12 cellular contexts compared by ENCODE assay signal in genomic region chr6:141309295-141309694, GRCh38.
DNase-seq lines count a peak whose midpoint lies in the region; ATAC-seq, FAIRE-seq and TF ChIP-seq lines count a peak whose summit lies in the region.
"Had no signal": no experiment of that assay in that cellular context is flagged by ENCODE, and none has a peak within 500 bp of the region (broad histone marks: within the 10 kb centered on the region; RNA-seq: fewer than 3 reads in every experiment).

No MANE protein-coding gene starts in this region.

- no peaks in the 10 kb centered on the region for H3K27me3 ChIP-seq in SK-N-SH (ENCODE audit: insufficient read depth)
- no peaks in the 10 kb centered on the region for H3K27me3 ChIP-seq in OCI-LY1 (ENCODE audit: insufficient read depth, low read length)
- H3K27me3 ChIP-seq in uterus = no peaks in the 10 kb centered on the region

- POLR2A ChIA-PET in SK-N-SH (lab: Yijun Ruan, JAX) = no interaction called here

- TF ChIP-seq EP300 in SK-N-SH (IDR thresholded peaks at IDR 0.05; ENCODE audit: borderline replicate concordance in 1 of 2, low read depth in 1 of 2, low read length in 1 of 2) = no peak

- no peaks in the 10 kb centered on the region for H3K4me1 Mint-ChIP-seq in immature natural killer cell
- H3K4me1 Mint-ChIP-seq: activated CD4-positive, alpha-beta T cell treated with anti-CD3 and anti-CD28 coated beads, Interleukin-2, amount 10 ng/mL, durations not matched to agents 24 days and 14 days had no signal

- H4K20me1 ChIP-seq in SK-N-SH (ENCODE audit: insufficient read depth) (no peaks in the 10 kb centered on the region), OCI-LY1 (ENCODE audit: insufficient read depth, low read length) (no peaks in the 10 kb centered on the region)

- no peak overlapping the region for H3K4me3 ChIP-seq in SK-N-SH (ENCODE audit: low read depth in 2 of 2, low read length in 1 of 2)
- no peak overlapping the region for H3K4me3 ChIP-seq in OCI-LY1 (ENCODE audit: low read depth, low read length, poor library complexity, severe bottlenecking)
- H3K4me3 ChIP-seq in uterus = no peak overlapping the region

- no peak overlapping the region for H3K27ac Mint-ChIP-seq in immature natural killer cell
- H3K27ac Mint-ChIP-seq: activated CD4-positive, alpha-beta T cell treated with anti-CD3 and anti-CD28 coated beads, Interleukin-2, amount 10 ng/mL, durations not matched to agents 24 days and 14 days; stimulated activated naive B cell treated with anti-CD40 and anti-IgM and Interleukin-4, amounts not matched to agents 10 μg/mL and 1 μg/mL and 100 μg/mL, for 72 hours had no signal

- no peaks in the 10 kb centered on the region for H3K36me3 Mint-ChIP-seq in immature natural killer cell
- H3K36me3 Mint-ChIP-seq: stimulated activated naive B cell treated with anti-CD40 and anti-IgM and Interleukin-4, amounts not matched to agents 10 μg/mL and 1 μg/mL and 100 μg/mL, for 72 hours had no signal

- FAIRE-seq in frontal cortex (lab: Jason Lieb, UNC) = no peak
- FAIRE-seq in urothelium cell line (lab: Jason Lieb, UNC) = no peak
- FAIRE-seq: colon had no signal

- H2AFZ ChIP-seq in SK-N-SH (ENCODE audit: low read depth) (no peak overlapping the region), OCI-LY1 (ENCODE audit: low read length) (no peak overlapping the region)

- peaks cover 0 to 3% (median 2%) of the 10 kb centered on the region in 3 donors for H3K27me3 Mint-ChIP-seq in immature natural killer cell (ENCODE audit: low read depth in 3 of 3)
- H3K27me3 Mint-ChIP-seq: activated CD4-positive, alpha-beta T cell treated with anti-CD3 and anti-CD28 coated beads, Interleukin-2, amount 10 ng/mL, durations not matched to agents 24 days and 14 days; stimulated activated naive B cell treated with anti-CD40 and anti-IgM and Interleukin-4, amounts not matched to agents 10 μg/mL and 1 μg/mL and 100 μg/mL, for 72 hours had no signal

- peak; percentile 13; the same call in 1 of the 2 replicates for TF ChIP-seq RAD21 in SK-N-SH (IDR thresholded peaks at IDR 0.05; ENCODE audit: low read length)

- no peak for TF ChIP-seq POLR2A in uterus (IDR thresholded peaks at IDR 0.05)

- H3K27ac ChIP-seq in SK-N-SH (ENCODE audit: low read depth in 2 of 2, low read length in 1 of 2) (no peak overlapping the region), OCI-LY1 (ENCODE audit: low read depth, low read length, poor library complexity, severe bottlenecking) (no peak overlapping the region), uterus (no peak overlapping the region)

- H3K36me3 ChIP-seq in SK-N-SH (replicated peaks in 1 of 2; ENCODE audit: control insufficient read depth in 1 of 2, insufficient read depth in 2 of 2, low read length in 1 of 2) = no peaks in the 10 kb centered on the region
- no peaks in the 10 kb centered on the region for H3K36me3 ChIP-seq in OCI-LY1 (ENCODE audit: insufficient read depth, low read length)
- H3K36me3 ChIP-seq in uterus = no peaks in the 10 kb centered on the region

- TF ChIP-seq CTCF in SK-N-SH (IDR thresholded peaks at IDR 0.05) (no peak), OCI-LY1 (IDR thresholded peaks at IDR 0.05; ENCODE audit: low read length) (peak; percentile 61), uterus (IDR thresholded peaks at IDR 0.05) (no peak)

- no peaks in the 10 kb centered on the region; the same call in 1 of the 2 replicates for H3K9me3 ChIP-seq in SK-N-SH
- H3K9me3 ChIP-seq in OCI-LY1 (ENCODE audit: low read length) = no peaks in the 10 kb centered on the region
- H3K9me3 ChIP-seq in uterus = no peaks in the 10 kb centered on the region

- CTCF ChIA-PET in SK-N-SH (lab: Yijun Ruan, JAX) = no interaction called here

- H3K9ac ChIP-seq in SK-N-SH = no peak overlapping the region
- H3K9ac ChIP-seq in OCI-LY1 (ENCODE audit: low read length) = no peak overlapping the region

- H3K4me1 ChIP-seq in SK-N-SH (ENCODE audit: control insufficient read depth in 1 of 2, insufficient read depth in 2 of 2, low read depth in 1 of 2, low read length in 1 of 2) (no peaks in the 10 kb centered on the region), OCI-LY1 (ENCODE audit: insufficient read depth, low read length, severe bottlenecking) (no peaks in the 10 kb centered on the region), uterus (no peaks in the 10 kb centered on the region)

- no peaks in the 10 kb centered on the region for H3K9me3 Mint-ChIP-seq in immature natural killer cell
- H3K9me3 Mint-ChIP-seq: activated CD4-positive, alpha-beta T cell treated with anti-CD3 and anti-CD28 coated beads, Interleukin-2, amount 10 ng/mL, durations not matched to agents 24 days and 14 days had no signal

- H3K4me2 ChIP-seq in SK-N-SH = no peak overlapping the region
- H3K4me2 ChIP-seq in OCI-LY1 (ENCODE audit: low read length) = no peak overlapping the region

- H3K9me2 ChIP-seq in SK-N-SH = no peaks in the 10 kb centered on the region
- H3K9me2 ChIP-seq in OCI-LY1 (ENCODE audit: low read depth, low read length) = no peaks in the 10 kb centered on the region

- H3K79me2 ChIP-seq in SK-N-SH (ENCODE audit: insufficient read depth) (no peaks in the 10 kb centered on the region), OCI-LY1 (ENCODE audit: insufficient read depth, low read length) (no peaks in the 10 kb centered on the region)

- no peak for ATAC-seq in SK-N-SH treated with all-trans-retinoic acid at 6 μM for 48 hours
- ATAC-seq: stimulated activated naive B cell treated with anti-CD40 and anti-IgM and Interleukin-4, amounts not matched to agents 10 μg/mL and 1 μg/mL and 100 μg/mL, for 72 hours had no signal

- intact Hi-C loops in uterus (cut with DNase I; ENCODE audit: low total_unique reads) = no loop called here

- H3F3A ChIP-seq in SK-N-SH (replicated peaks; ENCODE audit: insufficient read depth) (no peaks in the 10 kb centered on the region), OCI-LY1 (ENCODE audit: insufficient read depth, low read length) (no peaks in the 10 kb centered on the region)

- DNase-seq in SK-N-SH (no peak), HCEC 1CT (peak; percentile 2), immature natural killer cell (peak; percentile 7 to 18 (median 13)), uterus (no peak), frontal cortex (ENCODE audit: low spot score in 2 of 2) (no peak), urothelium cell line (ENCODE audit: low spot score) (no peak)
- DNase-seq: activated CD4-positive, alpha-beta T cell treated with anti-CD3 and anti-CD28 coated beads, Interleukin-2, amount 10 ng/mL, durations not matched to agents 24 days and 14 days; NCI-H774; stimulated activated naive B cell treated with anti-CD40 and anti-IgM and Interleukin-4, amounts not matched to agents 10 μg/mL and 1 μg/mL and 100 μg/mL, for 72 hours had no signal

- no peak overlapping the region for H3K4me3 Mint-ChIP-seq in immature natural killer cell
- H3K4me3 Mint-ChIP-seq: activated CD4-positive, alpha-beta T cell treated with anti-CD3 and anti-CD28 coated beads, Interleukin-2, amount 10 ng/mL, durations not matched to agents 24 days and 14 days; stimulated activated naive B cell treated with anti-CD40 and anti-IgM and Interleukin-4, amounts not matched to agents 10 μg/mL and 1 μg/mL and 100 μg/mL, for 72 hours had no signal

TF ChIP-seq in SK-N-SH, 30 proteins besides CTCF, POLR2A, EP300 and RAD21 (continues in another document):
- no peak for TF ChIP-seq FOSL2 (IDR thresholded peaks at IDR 0.05; ENCODE audit: borderline replicate concordance, low read depth)
- no peak for TF ChIP-seq FOXM1 (IDR thresholded peaks at IDR 0.05; ENCODE audit: low read depth)
- no peak for TF ChIP-seq SIN3A (IDR thresholded peaks at IDR 0.05; ENCODE audit: borderline replicate concordance, low read depth, low read length)
- TF ChIP-seq EZH2phosphoT487 (IDR thresholded peaks at IDR 0.05; ENCODE audit: borderline replicate concordance, low read depth) = no peak
- no peak for TF ChIP-seq SMC3 (IDR thresholded peaks at IDR 0.05; ENCODE audit: low read depth, low read length)
- no peak for TF ChIP-seq ZBTB33 (IDR thresholded peaks at IDR 0.05; ENCODE audit: borderline replicate concordance, low read depth)

TF ChIP-seq in SK-N-SH treated with all-trans-retinoic acid at 6 μM for 48 hours, 23 proteins besides CTCF, POLR2A, EP300 and RAD21:
- TF ChIP-seq TSHZ2 (CRISPR knock-in tag; IDR thresholded peaks at IDR 0.05) (no peak), PPARA (CRISPR knock-in tag; IDR thresholded peaks at IDR 0.05; ENCODE audit: borderline replicate concordance) (no peak), TOX (CRISPR knock-in tag; IDR thresholded peaks at IDR 0.05; ENCODE audit: borderline replicate concordance) (no peak), ZNF8 (CRISPR knock-in tag; IDR thresholded peaks at IDR 0.05) (no peak)

Comparison
In these comparisons a context has a peak if more than half of its experiments do, and no peak if none do; other contexts are left out.
1. DNase-seq: peak in HCEC 1CT (single experiment) and immature natural killer cell (3 of 3); none in SK-N-SH (single experiment), uterus (0 of 2), frontal cortex (0 of 2) and urothelium cell line (single experiment).